8 cellular contexts compared by ENCODE assay signal in the genomic region with DNA sequence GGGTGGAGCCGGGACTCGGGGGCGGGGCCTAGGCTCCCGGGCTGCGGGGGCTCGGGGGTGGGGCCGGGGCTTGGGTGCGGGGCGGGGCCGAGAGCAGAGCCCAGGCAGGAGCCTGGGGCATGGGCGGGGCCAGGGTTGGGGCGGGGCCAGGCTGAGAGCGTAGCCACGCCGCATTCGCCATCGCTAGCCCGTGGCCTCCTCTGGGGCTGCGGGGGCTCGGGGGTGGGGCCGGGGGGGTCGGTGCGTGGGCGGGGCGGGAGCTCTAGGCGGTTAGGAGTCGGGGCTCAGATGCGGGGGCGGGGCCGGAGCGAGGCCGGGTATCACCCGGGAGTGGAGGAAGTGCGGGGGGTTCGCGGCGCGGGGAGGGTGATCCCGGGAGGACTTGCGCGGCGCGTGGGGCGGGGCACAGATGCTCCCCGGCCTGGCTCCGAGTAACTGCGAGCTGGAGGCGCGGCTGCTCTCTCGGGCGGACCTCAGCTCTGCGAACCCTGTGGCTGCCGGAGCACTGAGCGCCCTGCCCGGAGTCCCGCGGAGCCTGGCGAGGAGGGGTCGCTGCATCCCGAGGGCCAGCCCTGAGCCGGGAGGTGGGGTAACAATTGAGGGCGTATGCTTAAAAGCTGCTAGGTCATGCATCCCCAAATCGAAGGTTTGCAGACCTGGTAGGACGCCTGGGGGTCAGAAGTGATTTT. TPM values are rescaled to one million over a fixed set of nuclear protein-coding genes. Genes with fewer than 3 reads are reported as not detected.
DNase-seq lines count a peak whose midpoint lies in the region; ATAC-seq and TF ChIP-seq lines count a peak whose summit lies in the region.

No MANE protein-coding gene starts in this region.

- TF ChIP-seq CTCF in GM06990 (IDR thresholded peaks at IDR 0.05; ENCODE audit: insufficient read depth, low read length, poor library complexity, severe bottlenecking): no peak
- TF ChIP-seq CTCF in omental fat pad (IDR thresholded peaks at IDR 0.05): no peak
- TF ChIP-seq CTCF in suprapubic skin (IDR thresholded peaks at IDR 0.05): peak in 1 of 2 donors; percentile 8

- H3K27me3 ChIP-seq in GM06990 (replicated peaks; ENCODE audit: control insufficient read depth, insufficient read depth, low read length) (no peaks in the 10 kb centered on the region), suprapubic skin (no peaks in the 10 kb centered on the region)

- no peak for TF ChIP-seq POLR2A in suprapubic skin (IDR thresholded peaks at IDR 0.05)

- no peaks in the 10 kb centered on the region; the same call in 1 of the 2 replicates for H3K36me3 ChIP-seq in GM06990 (ENCODE audit: control insufficient read depth, insufficient read depth, low read length)
- H3K36me3 ChIP-seq in suprapubic skin: peaks cover 9% of the 10 kb centered on the region

- DNase-seq in GM06990 (ENCODE audit: extremely low read depth, insufficient read length) (peak; percentile 91), NCI-H1048 (lab: John Stamatoyannopoulos, UW) (peak; percentile 88), glomerular visceral epithelial cell (ENCODE audit: extremely low spot score) (peak; percentile 98), omental fat pad (ENCODE audit: low spot score) (peak; percentile 80), suprapubic skin (ENCODE audit: low spot score in 2 of 2) (peak; percentile 98)
- DNase-seq in activated naive CD4-positive, alpha-beta T cell treated with anti-CD3 and anti-CD28 coated beads, Interleukin-2, amount 50 U/mL, for 72 hours (ENCODE audit: low spot score in 2 of 2): peak; percentile 83 to 91

- peak; percentile 69 for ATAC-seq in HG02571 (IDR thresholded peaks at IDR 0.05; ENCODE audit: unreplicated experiment)
- peak; percentile 87 for ATAC-seq in SK-N-SH treated with all-trans-retinoic acid at 6 μM for 48 hours
- ATAC-seq in activated naive CD4-positive, alpha-beta T cell treated with anti-CD3 and anti-CD28 coated beads, Interleukin-2, amount 50 U/mL, for 72 hours: peak; percentile 87 to 92
- ATAC-seq in omental fat pad (ENCODE audit: low FRiP score): peak; percentile 97

- peak overlapping the region; percentile 73 for H3K4me3 ChIP-seq in GM06990 (replicated peaks; ENCODE audit: low read depth, low read length)
- H3K4me3 ChIP-seq in suprapubic skin: peak overlapping the region; percentile 70

- H3K4me1 ChIP-seq in suprapubic skin: peaks cover 19% of the 10 kb centered on the region

- no peaks in the 10 kb centered on the region for H3K9me3 Mint-ChIP-seq in activated naive CD4-positive, alpha-beta T cell treated with anti-CD3 and anti-CD28 coated beads, Interleukin-2, amount 50 U/mL, for 72 hours

- peak overlapping the region; percentile 17 to 88 for H3K27ac Mint-ChIP-seq in activated naive CD4-positive, alpha-beta T cell treated with anti-CD3 and anti-CD28 coated beads, Interleukin-2, amount 50 U/mL, for 72 hours

- no peaks in the 10 kb centered on the region for H3K9me3 ChIP-seq in suprapubic skin

- 0% methylated on average over 2 of the region's 64 CpGs for WGBS in suprapubic skin

- H3K36me3 Mint-ChIP-seq in activated naive CD4-positive, alpha-beta T cell treated with anti-CD3 and anti-CD28 coated beads, Interleukin-2, amount 50 U/mL, for 72 hours: peaks cover 19 to 22% of the 10 kb centered on the region in 2 donors

- peak overlapping the region; percentile 92 for H3K27ac ChIP-seq in suprapubic skin

- TF ChIP-seq EP300 in suprapubic skin (IDR thresholded peaks at IDR 0.05): no peak

TF ChIP-seq in SK-N-SH treated with all-trans-retinoic acid at 6 μM for 48 hours, 23 proteins besides CTCF, POLR2A, EP300 and RAD21:
- TF ChIP-seq ARNTL (CRISPR knock-in tag; IDR thresholded peaks at IDR 0.05; ENCODE audit: borderline replicate concordance, low read depth) (no peak), OSR1 (CRISPR knock-in tag; IDR thresholded peaks at IDR 0.05) (no peak), TSHZ2 (CRISPR knock-in tag; IDR thresholded peaks at IDR 0.05) (no peak), ZNF8 (CRISPR knock-in tag; IDR thresholded peaks at IDR 0.05) (no peak), ISL1 (CRISPR knock-in tag; IDR thresholded peaks at IDR 0.05) (no peak), CSDC2 (CRISPR knock-in tag; IDR thresholded peaks at IDR 0.05) (no peak), GLIS3 (CRISPR knock-in tag; IDR thresholded peaks at IDR 0.05) (no peak), PATZ1 (CRISPR knock-in tag; IDR thresholded peaks at IDR 0.05; ENCODE audit: borderline replicate concordance) (no peak; the same call in 1 of the 2 replicates), ZNF70 (CRISPR knock-in tag; IDR thresholded peaks at IDR 0.05) (no peak), ZFP30 (CRISPR knock-in tag; IDR thresholded peaks at IDR 0.05) (no peak), ESRRG (CRISPR knock-in tag; IDR thresholded peaks at IDR 0.05) (no peak), BACH2 (CRISPR knock-in tag; IDR thresholded peaks at IDR 0.05; ENCODE audit: borderline replicate concordance) (no peak), ZFP3 (CRISPR knock-in tag; IDR thresholded peaks at IDR 0.05) (no peak)

RNA-seq across cellular contexts. Expression of gene ECI2, which starts 0.4 kb away (rescaled TPM):
- total RNA-seq in activated naive CD4-positive, alpha-beta T cell treated with anti-CD3 and anti-CD28 coated beads, Interleukin-2, amount 50 U/mL, for 72 hours: 10 to 100 TPM; 44.7 to 50.0 TPM
- total RNA-seq in omental fat pad: 10 to 100 TPM; 48.8 to 82.2 (median 69.1) TPM
- 10 to 100 TPM; 18.5 to 48.8 (median 35.4) TPM for total RNA-seq in suprapubic skin

RNA-seq across cellular contexts. Expression of gene FAM217A, which starts 56.9 kb away (rescaled TPM):
- not detected for total RNA-seq in activated naive CD4-positive, alpha-beta T cell treated with anti-CD3 and anti-CD28 coated beads, Interleukin-2, amount 50 U/mL, for 72 hours
- total RNA-seq in omental fat pad (not detected), suprapubic skin (not detected)

Comparison
In these comparisons a context has a peak if more than half of its experiments do, and no peak if none do; other contexts are left out.
1. Peak in every context shown above with its lines: DNase-seq, ATAC-seq, H3K4me3 ChIP-seq and H3K27ac ChIP-seq.